Comparison of ENCODE assay signal across 5 cellular contexts in the genomic region with DNA sequence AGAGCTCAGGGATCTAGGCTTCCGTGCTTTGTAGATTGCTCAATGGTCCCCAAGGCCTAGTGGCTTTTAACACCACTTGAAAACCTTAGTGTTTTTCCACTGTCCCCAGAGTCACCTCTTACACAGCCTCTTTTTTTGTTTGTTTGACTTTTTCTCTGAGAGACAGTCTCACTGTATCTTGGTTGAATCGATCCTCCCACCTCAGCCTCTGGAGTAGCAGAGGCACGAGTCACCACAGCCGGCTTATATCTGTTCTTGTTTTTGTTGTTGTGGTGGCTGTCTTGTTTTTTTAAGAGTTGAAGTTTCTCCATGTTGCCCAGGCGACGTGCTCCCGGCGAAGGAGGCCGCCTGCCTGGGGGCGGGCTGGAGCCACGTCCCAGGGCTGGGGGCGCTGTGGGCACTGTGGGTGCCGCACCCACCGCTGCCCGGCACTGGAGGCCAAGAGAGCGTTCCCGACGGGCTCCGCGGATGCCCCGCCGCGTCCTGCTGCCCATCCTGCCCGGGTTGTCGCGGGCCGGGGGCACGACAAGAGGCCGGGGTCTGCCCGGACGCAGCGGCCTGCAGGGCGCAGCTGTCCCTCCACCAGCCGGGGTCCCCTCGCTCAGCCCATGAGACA. TPM values are rescaled to one million over a fixed set of nuclear protein-coding genes. Genes with fewer than 3 reads are reported as not detected.
"Had no signal": no experiment of that assay in that cellular context is flagged by ENCODE, and none has a peak within 500 bp of the region (broad histone marks: within the 10 kb centered on the region; RNA-seq: fewer than 3 reads in every experiment).

No MANE protein-coding gene starts in this region.

RNA-seq across cellular contexts. Expression of a gene that starts 8.4 kb away (rescaled TPM):
- total RNA-seq: fibroblast of villous mesenchyme had no signal
- polyA plus RNA-seq: mammary epithelial cell; naive thymus-derived CD4-positive, alpha-beta T cell; psoas muscle; small intestine had no signal
